In genomic region chr11:134561348-134561720, GRCh38 we compare ENCODE assay signal across 1 cellular context.
TF ChIP-seq lines count a peak whose summit lies in the region.

No MANE protein-coding gene starts in this region.

TF ChIP-seq in SK-N-SH, 30 proteins besides CTCF, POLR2A, EP300 and RAD21 (continued from another document):
- TF ChIP-seq SIN3A (IDR thresholded peaks at IDR 0.05; ENCODE audit: borderline replicate concordance, low read depth, low read length) (no peak), SMC3 (IDR thresholded peaks at IDR 0.05; ENCODE audit: low read depth, low read length) (no peak), GATA2 (CRISPR knock-in tag; IDR thresholded peaks at IDR 0.05) (no peak), GABPA (IDR thresholded peaks at IDR 0.05; ENCODE audit: low read depth) (no peak), RCOR1 (IDR thresholded peaks at IDR 0.05; ENCODE audit: low read length) (no peak), JUND (IDR thresholded peaks at IDR 0.05) (no peak)
